10 cellular contexts compared by ENCODE assay signal in the genomic region with DNA sequence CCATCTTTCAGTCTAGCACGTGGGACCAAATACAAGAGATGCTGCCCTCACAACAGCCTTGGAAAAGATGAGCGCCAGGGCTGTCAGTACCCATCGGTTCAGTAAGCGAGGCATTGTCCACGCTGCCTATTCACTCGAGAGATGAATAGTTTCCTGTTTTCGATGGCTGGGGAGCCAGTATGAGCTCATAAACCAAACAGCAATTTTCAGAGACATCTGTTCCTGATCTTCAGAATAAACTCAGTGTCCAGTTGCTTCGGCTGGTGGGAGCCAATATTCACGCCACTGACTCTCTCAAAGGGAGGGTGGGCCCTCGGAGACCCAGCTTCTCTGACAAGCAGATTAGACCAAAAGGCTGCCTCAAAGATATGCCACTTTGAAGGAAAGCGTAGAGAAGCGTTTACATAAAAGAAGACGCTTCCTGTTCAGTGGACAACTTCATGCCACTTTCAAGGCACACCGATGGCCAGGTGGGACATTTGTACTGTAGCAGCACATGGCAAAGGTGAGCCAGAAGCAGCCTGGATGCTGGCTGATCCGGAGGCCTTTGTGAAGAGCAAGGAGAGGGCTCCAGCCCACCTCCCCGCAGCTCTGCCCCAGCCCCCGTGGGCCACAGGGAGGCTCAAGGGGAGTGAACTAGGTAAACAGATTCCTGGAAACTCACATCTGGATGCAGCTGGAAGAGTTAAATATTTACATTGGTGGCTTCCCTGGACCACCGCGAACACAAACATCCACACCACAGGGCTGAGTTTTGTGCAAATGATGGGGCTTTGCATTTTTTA. TPM values are rescaled to one million over a fixed set of nuclear protein-coding genes. Genes with fewer than 3 reads are reported as not detected.
DNase-seq lines count a peak whose midpoint lies in the region; ATAC-seq and TF ChIP-seq lines count a peak whose summit lies in the region.
"Had no signal": no experiment of that assay in that cellular context is flagged by ENCODE, and none has a peak within 500 bp of the region (broad histone marks: within the 10 kb centered on the region; RNA-seq: fewer than 3 reads in every experiment).

No MANE protein-coding gene starts in this region.

- H3K23ac ChIP-seq in IMR-90 (ENCODE audit: low read depth, low read length) = peak overlapping the region; percentile 96

- H2BK20ac ChIP-seq in IMR-90 (ENCODE audit: low read depth, low read length) = peak overlapping the region; percentile 87

- H3K4me1 Mint-ChIP-seq in stimulated activated naive B cell treated with anti-CD40 and anti-IgM and Interleukin-4, amounts not matched to agents 10 μg/mL and 1 μg/mL and 100 μg/mL, for 72 hours = peaks cover 19 to 30% of the 10 kb centered on the region in 2 donors
- peaks cover 33% of the 10 kb centered on the region for H3K4me1 Mint-ChIP-seq in stimulated activated naive CD8-positive, alpha-beta T cell treated with anti-CD3 and anti-CD28 coated beads, Interleukin-15, amount 100 ng/mL, for 72 hours

- H3K4ac ChIP-seq in IMR-90 (ENCODE audit: low read depth, low read length) = peak overlapping the region; percentile 97

- H3K4me1 ChIP-seq in IMR-90 (ENCODE audit: control insufficient read depth, insufficient read depth, low read length) (peaks cover 48% of the 10 kb centered on the region), hepatocyte (ENCODE audit: insufficient read depth) (peaks cover 58% of the 10 kb centered on the region)

- H4K91ac ChIP-seq in IMR-90 (ENCODE audit: insufficient read depth, low read depth, low read length) = peak overlapping the region; percentile 83

- H3K27me3 ChIP-seq in IMR-90 (ENCODE audit: control insufficient read depth, insufficient read depth, low read length) = no peaks in the 10 kb centered on the region
- H3K27me3 ChIP-seq in hepatocyte = no peaks in the 10 kb centered on the region
- H3K27me3 ChIP-seq: body of pancreas had no signal

- H3K18ac ChIP-seq in IMR-90 (ENCODE audit: low read depth, low read length) = peak overlapping the region; percentile 87

- TF ChIP-seq CTCF in IMR-90 (conservative IDR thresholded peaks at IDR 0.05; ENCODE audit: low read depth, low read length) (no peak), astrocyte of the spinal cord (IDR thresholded peaks at IDR 0.05; ENCODE audit: low read depth, low read length) (no peak), hepatocyte (IDR thresholded peaks at IDR 0.05; ENCODE audit: poor library complexity) (no peak)

- H3K4me3 ChIP-seq in IMR-90 (ENCODE audit: insufficient read depth, low read depth, low read length) (no peak overlapping the region), astrocyte of the spinal cord (ENCODE audit: low read depth, low read length) (no peak overlapping the region), hepatocyte (no peak overlapping the region)
- H3K4me3 ChIP-seq: body of pancreas had no signal

- dilution Hi-C loops in IMR-90 (cut with HindIII; ENCODE audit: low sequenced_read_pairs, unreplicated experiment) = no loop called here

- H3K9me2 ChIP-seq in hepatocyte (replicated peaks; ENCODE audit: insufficient read depth) = no peaks in the 10 kb centered on the region

- peaks cover 55% of the 10 kb centered on the region for H3K36me3 ChIP-seq in IMR-90 (ENCODE audit: control insufficient read depth, insufficient read depth, low read length)
- no peaks in the 10 kb centered on the region for H3K36me3 ChIP-seq in hepatocyte (replicated peaks; ENCODE audit: insufficient read depth, low read depth)

- H3K9ac ChIP-seq in IMR-90 (ENCODE audit: low read depth, low read length) = peak overlapping the region; percentile 46; the same call in 1 of the 2 replicates

- peak overlapping the region; percentile 79 for H3K27ac Mint-ChIP-seq in stimulated activated naive B cell treated with anti-CD40 and anti-IgM and Interleukin-4, amounts not matched to agents 10 μg/mL and 1 μg/mL and 100 μg/mL, for 72 hours
- H3K27ac Mint-ChIP-seq in stimulated activated naive CD8-positive, alpha-beta T cell treated with anti-CD3 and anti-CD28 coated beads, Interleukin-15, amount 100 ng/mL, for 72 hours = peak overlapping the region in 1 of 2 donors; percentile 91

- POLR2A ChIA-PET in IMR-90 (lab: Charles Lee; ENCODE audit: unreplicated experiment) = no interaction called here

- H3K79me2 ChIP-seq in hepatocyte = peaks cover 18% of the 10 kb centered on the region

- H3K79me1 ChIP-seq in IMR-90 (ENCODE audit: low read depth in 1 of 2, low read length in 2 of 2) = peaks cover 22 to 63% of the 10 kb centered on the region in 2 experiments

- peak overlapping the region; percentile 66 for H2AK9ac ChIP-seq in IMR-90 (replicated peaks; ENCODE audit: low read depth, low read length, poor library complexity)

- peaks cover 30% of the 10 kb centered on the region for H3K9me1 ChIP-seq in IMR-90 (ENCODE audit: insufficient read depth, low read length)

- H2BK120ac ChIP-seq in IMR-90 (ENCODE audit: low read depth, low read length) = peak overlapping the region; percentile 95

- H2BK5ac ChIP-seq in IMR-90 (ENCODE audit: low read depth, low read length, poor library complexity, severe bottlenecking) = peak overlapping the region; percentile 96

- peak overlapping the region; percentile 86 for H4K5ac ChIP-seq in IMR-90 (ENCODE audit: low read depth, low read length)

- peak overlapping the region; percentile 93 for H3K14ac ChIP-seq in IMR-90 (replicated peaks; ENCODE audit: low read depth, low read length)

- peaks cover 70% of the 10 kb centered on the region for H4K20me1 ChIP-seq in IMR-90 (ENCODE audit: insufficient read depth, low read length)
- no peaks in the 10 kb centered on the region for H4K20me1 ChIP-seq in hepatocyte (ENCODE audit: insufficient read depth, poor library complexity, severe bottlenecking)

- no peaks in the 10 kb centered on the region for H3K9me3 Mint-ChIP-seq in stimulated activated naive B cell treated with anti-CD40 and anti-IgM and Interleukin-4, amounts not matched to agents 10 μg/mL and 1 μg/mL and 100 μg/mL, for 72 hours
- no peaks in the 10 kb centered on the region for H3K9me3 Mint-ChIP-seq in stimulated activated naive CD8-positive, alpha-beta T cell treated with anti-CD3 and anti-CD28 coated beads, Interleukin-15, amount 100 ng/mL, for 72 hours

- in situ Hi-C loops in IMR-90 (cut with MboI; ENCODE audit: low sequenced_read_pairs) = no loop called here
- in situ Hi-C loops in astrocyte of the spinal cord (cut with HindIII; ENCODE audit: low sequenced_read_pairs) = no loop called here

- no peak overlapping the region for H2AFZ ChIP-seq in IMR-90 (replicated peaks; ENCODE audit: low read length, poor library complexity)
- H2AFZ ChIP-seq in hepatocyte = no peak overlapping the region

- no peak overlapping the region for H3K4me3 Mint-ChIP-seq in stimulated activated naive B cell treated with anti-CD40 and anti-IgM and Interleukin-4, amounts not matched to agents 10 μg/mL and 1 μg/mL and 100 μg/mL, for 72 hours
- H3K4me3 Mint-ChIP-seq in stimulated activated naive CD8-positive, alpha-beta T cell treated with anti-CD3 and anti-CD28 coated beads, Interleukin-15, amount 100 ng/mL, for 72 hours = no peak overlapping the region

- WGBS in IMR-90 (ENCODE audit: extremely low coverage in 2 of 2, insufficient read length in 1 of 2), 2 experiments = 10% methylated on average over 10 of the region's 19 CpGs; no CpG with 5 or more reads in 1 of the 2 experiments
- WGBS in hepatocyte (ENCODE audit: low lambda C conversion rate, missing lambda C conversion rate) = 53% methylated on average over 18 of the region's 19 CpGs

- DNase-seq in IMR-90 (peak; percentile 89), astrocyte of the spinal cord (ENCODE audit: low read depth, low spot score) (peak; percentile 86), hepatocyte (ENCODE audit: low spot score) (no peak), D341Med (ENCODE audit: low spot score) (no peak)
- DNase-seq in stimulated activated naive B cell treated with anti-CD40 and anti-IgM and Interleukin-4, amounts not matched to agents 10 μg/mL and 1 μg/mL and 100 μg/mL, for 72 hours = no peak
- DNase-seq in stimulated activated naive CD8-positive, alpha-beta T cell treated with anti-CD3 and anti-CD28 coated beads, Interleukin-15, amount 100 ng/mL, for 72 hours = no peak
- DNase-seq: NCI-H1105 had no signal

- H2AK5ac ChIP-seq in IMR-90 (ENCODE audit: low read depth, low read length) = peak overlapping the region; percentile 98

- peak overlapping the region; percentile 82; the same call in 2 of the 3 replicates for H2BK15ac ChIP-seq in IMR-90 (ENCODE audit: low read depth, low read length)

- no peaks in the 10 kb centered on the region for H3K27me3 Mint-ChIP-seq in stimulated activated naive B cell treated with anti-CD40 and anti-IgM and Interleukin-4, amounts not matched to agents 10 μg/mL and 1 μg/mL and 100 μg/mL, for 72 hours
- no peaks in the 10 kb centered on the region for H3K27me3 Mint-ChIP-seq in stimulated activated naive CD8-positive, alpha-beta T cell treated with anti-CD3 and anti-CD28 coated beads, Interleukin-15, amount 100 ng/mL, for 72 hours

- no peak for TF ChIP-seq POLR2A in IMR-90 (IDR thresholded peaks at IDR 0.05; ENCODE audit: low read depth, low read length)

- TF ChIP-seq RAD21 in IMR-90 (IDR thresholded peaks at IDR 0.05; ENCODE audit: low read length) = no peak

- peak overlapping the region; percentile 55 for H3K4me2 ChIP-seq in IMR-90 (ENCODE audit: low read depth, low read length)
- peak overlapping the region; percentile 61 for H3K4me2 ChIP-seq in hepatocyte

- CTCF ChIA-PET in IMR-90 (lab: Yijun Ruan, JAX) = interaction anchor here (3.2 kb wide), 1 partner anchor 53 kb away, joined by 25 read pairs; no protein-coding TSS in a partner anchor

- H3K27ac ChIP-seq in IMR-90 (ENCODE audit: insufficient read depth, low read length) (peak overlapping the region; percentile 95), hepatocyte (peak overlapping the region; percentile 89)

- BruUV-seq in IMR-90 (replicated peaks; lab: Mats Ljungman, UMichigan) = no TSS peak

- peak; percentile 43 for ATAC-seq in IMR-90 (ENCODE audit: low read depth)
- no peak for ATAC-seq in stimulated activated naive B cell treated with anti-CD40 and anti-IgM and Interleukin-4, amounts not matched to agents 10 μg/mL and 1 μg/mL and 100 μg/mL, for 72 hours (replicated peaks)
- no peak for ATAC-seq in GM19324 (IDR thresholded peaks at IDR 0.05; ENCODE audit: low FRiP score, unreplicated experiment)
- no peak for ATAC-seq in stimulated activated naive CD8-positive, alpha-beta T cell treated with anti-CD3 and anti-CD28 coated beads, Interleukin-15, amount 100 ng/mL, for 72 hours
- no peak for ATAC-seq in GM18909 (IDR thresholded peaks at IDR 0.05; ENCODE audit: poor library complexity, unreplicated experiment)
- ATAC-seq: body of pancreas had no signal

- peak overlapping the region; percentile 41 for H3K56ac ChIP-seq in IMR-90 (ENCODE audit: extremely low read depth, insufficient read depth, low read length)

- H4K8ac ChIP-seq in IMR-90 (ENCODE audit: low read depth in 2 of 2, low read length in 2 of 2) = peak overlapping the region; percentile 26 to 95

- peaks cover 25 to 45% of the 10 kb centered on the region in 2 donors for H3K36me3 Mint-ChIP-seq in stimulated activated naive B cell treated with anti-CD40 and anti-IgM and Interleukin-4, amounts not matched to agents 10 μg/mL and 1 μg/mL and 100 μg/mL, for 72 hours

- no peaks in the 10 kb centered on the region for H3K9me3 ChIP-seq in IMR-90 (ENCODE audit: control insufficient read depth, insufficient read depth, low read length)
- no peaks in the 10 kb centered on the region for H3K9me3 ChIP-seq in hepatocyte (ENCODE audit: low read depth)
- H3K9me3 ChIP-seq: body of pancreas had no signal

- intact Hi-C loops in IMR-90 (cut with micrococcal nuclease) = loop anchor here (1.0 kb wide), 1 partner anchor 53 kb away; no protein-coding TSS in a partner anchor

RNA-seq across cellular contexts. Expression of a gene that starts 6.0 kb away (rescaled TPM):
- total RNA-seq in IMR-90 (2012; rRNA removed) = 12.7 and 14.4 TPM in 2 replicates
- polyA plus RNA-seq in IMR-90 (2012; rRNA removed) = 12.7 and 12.9 TPM in 2 replicates
- polyA plus RNA-seq in IMR-90 (2012; cell fraction: cytosol; rRNA removed) = 9.9 and 11.0 TPM in 2 replicates
- 4.6 and 5.7 TPM in 2 replicates for polyA plus RNA-seq in IMR-90 (2012; cell fraction: nucleus; rRNA removed; ENCODE audit: low replicate concordance)
- total RNA-seq in hepatocyte = 16.2 and 16.7 TPM in 2 replicates
- polyA plus RNA-seq in hepatocyte = 18.4 and 25.3 TPM in 2 replicates

RNA-seq across cellular contexts. Expression of a gene that starts 23.4 kb away (rescaled TPM):
- total RNA-seq in IMR-90 (2012; rRNA removed) (52.5 and 52.8 TPM in 2 replicates), hepatocyte (55.0 and 58.7 TPM in 2 replicates)
- polyA plus RNA-seq in IMR-90 (2012; rRNA removed) (116 and 120 TPM in 2 replicates), hepatocyte (74.1 and 88.0 TPM in 2 replicates)
- 89.4 and 117 TPM in 2 replicates for polyA plus RNA-seq in IMR-90 (2012; cell fraction: cytosol; rRNA removed)
- 67.9 and 90.2 TPM in 2 replicates for polyA plus RNA-seq in IMR-90 (2012; cell fraction: nucleus; rRNA removed; ENCODE audit: low replicate concordance)

Comparison
In these comparisons a context has a peak if more than half of its experiments do, and no peak if none do; other contexts are left out.
1. DNase-seq: peak in IMR-90 (single experiment) and astrocyte of the spinal cord (single experiment); none in hepatocyte (single experiment), stimulated activated naive B cell treated with anti-CD40 and anti-IgM and Interleukin-4, amounts not matched to agents 10 μg/mL and 1 μg/mL and 100 μg/mL, for 72 hours (single experiment), D341Med (single experiment) and stimulated activated naive CD8-positive, alpha-beta T cell treated with anti-CD3 and anti-CD28 coated beads, Interleukin-15, amount 100 ng/mL, for 72 hours (0 of 2).